In the genomic region with DNA sequence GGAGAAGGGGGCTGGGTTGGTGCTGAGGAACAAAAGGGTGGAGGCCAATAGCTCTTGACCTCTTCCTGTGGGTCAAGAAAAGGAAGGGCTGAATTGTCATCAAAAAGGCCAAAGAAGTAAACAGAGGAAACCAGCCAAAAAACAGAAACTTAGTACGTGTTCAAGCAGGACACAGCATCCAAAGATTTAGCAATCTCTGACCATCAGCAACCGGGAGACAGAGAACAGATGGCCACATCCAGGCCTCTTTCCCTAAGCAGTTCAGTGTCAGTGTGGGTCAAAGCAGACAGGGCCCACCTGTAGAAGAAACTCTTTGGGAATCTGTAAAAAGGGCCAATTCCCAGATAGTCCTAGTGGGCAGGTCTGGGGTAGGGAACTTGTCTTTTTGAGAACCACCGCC, we compare ENCODE assay signal across 21 cellular contexts. TPM values are rescaled to one million over a fixed set of nuclear protein-coding genes. Genes with fewer than 3 reads are reported as not detected.
A peak's percentile ranks its signal among the peaks of the same experiment; 100 is the strongest.
DNase-seq lines count a peak whose midpoint lies in the region; ATAC-seq and TF ChIP-seq lines count a peak whose summit lies in the region.
"Had no signal": no experiment of that assay in that cellular context is flagged by ENCODE, and none has a peak within 500 bp of the region (broad histone marks: within the 10 kb centered on the region; RNA-seq: fewer than 3 reads in every experiment).

No MANE protein-coding gene starts in this region.

- H2AFZ ChIP-seq in IMR-90 (replicated peaks; ENCODE audit: low read length, poor library complexity) = no peak overlapping the region
- no peak overlapping the region for H2AFZ ChIP-seq in neuronal stem cell (ENCODE audit: low read length)

- H3K23ac ChIP-seq in IMR-90 (ENCODE audit: low read depth, low read length) = no peak overlapping the region
- no peak overlapping the region for H3K23ac ChIP-seq in neuronal stem cell (ENCODE audit: low read depth, low read length, poor library complexity)

- no peak for ATAC-seq in IMR-90 (ENCODE audit: low read depth)
- no peak for ATAC-seq in naive thymus-derived CD8-positive, alpha-beta T cell
- ATAC-seq: esophagus mucosa had no signal

- H3K36me3 ChIP-seq in CD4-positive, alpha-beta memory T cell (ENCODE audit: insufficient read depth, low read length) = peaks cover 47% of the 10 kb centered on the region
- H3K36me3 ChIP-seq in IMR-90 (ENCODE audit: control insufficient read depth, insufficient read depth, low read length) (peaks cover 50% of the 10 kb centered on the region), esophagus muscularis mucosa (peaks cover 49 to 68% (median 62%) of the 10 kb centered on the region in 4 donors), neuronal stem cell (replicated peaks in 1 of 2; ENCODE audit: control insufficient read depth in 2 of 2, insufficient read depth in 2 of 2, low read length in 2 of 2) (peaks cover 15 to 60% of the 10 kb centered on the region in 2 donors)

- POLR2A ChIA-PET in CD4-positive, alpha-beta memory T cell (lab: Charles Lee; ENCODE audit: partially characterized antibody) = no interaction called here
- POLR2A ChIA-PET in IMR-90 (lab: Charles Lee; ENCODE audit: unreplicated experiment) = no interaction called here
- POLR2A ChIA-PET in naive thymus-derived CD8-positive, alpha-beta T cell (lab: Charles Lee) = no interaction called here

- H3K79me1 ChIP-seq in IMR-90 (ENCODE audit: low read depth in 1 of 2, low read length in 2 of 2) (peaks cover 15 to 22% of the 10 kb centered on the region in 2 experiments), neuronal stem cell (ENCODE audit: low read depth, low read length) (no peaks in the 10 kb centered on the region)

- H3K4me3 ChIP-seq in CD4-positive, alpha-beta memory T cell (ENCODE audit: low read length in 2 of 2) = no peak overlapping the region
- no peak overlapping the region for H3K4me3 ChIP-seq in IMR-90 (ENCODE audit: insufficient read depth, low read depth, low read length)
- H3K4me3 ChIP-seq in esophagus muscularis mucosa = no peak overlapping the region
- no peak overlapping the region for H3K4me3 ChIP-seq in neuronal stem cell (ENCODE audit: low read length in 2 of 2)

- no peak overlapping the region for H2BK12ac ChIP-seq in neuronal stem cell (ENCODE audit: low read length)

- dilution Hi-C loops in IMR-90 (cut with HindIII; ENCODE audit: low sequenced_read_pairs, unreplicated experiment) = no loop called here

- CTCF ChIA-PET in CD4-positive, alpha-beta memory T cell (lab: Charles Lee; ENCODE audit: partially characterized antibody) = no interaction called here
- CTCF ChIA-PET in IMR-90 (lab: Yijun Ruan, JAX) = no interaction called here

- H2BK15ac ChIP-seq in IMR-90 (ENCODE audit: low read depth, low read length) (no peak overlapping the region), neuronal stem cell (ENCODE audit: low read length) (no peak overlapping the region)

- peaks cover 14% of the 10 kb centered on the region for H3K9me1 ChIP-seq in IMR-90 (ENCODE audit: insufficient read depth, low read length)

- H4K8ac ChIP-seq in IMR-90 (ENCODE audit: low read depth in 2 of 2, low read length in 2 of 2) (no peak overlapping the region), neuronal stem cell (ENCODE audit: low read depth, low read length) (no peak overlapping the region)

- H3K4me2 ChIP-seq in IMR-90 (ENCODE audit: low read depth, low read length) (no peak overlapping the region; the same call in 1 of the 2 replicates), neuronal stem cell (ENCODE audit: insufficient read depth, low read length, poor library complexity, severe bottlenecking) (no peak overlapping the region)

- H3K9me3 ChIP-seq in CD4-positive, alpha-beta memory T cell (ENCODE audit: control insufficient read depth in 1 of 2, low read length in 2 of 2) = no peaks in the 10 kb centered on the region
- H3K9me3 ChIP-seq in IMR-90 (ENCODE audit: control insufficient read depth, insufficient read depth, low read length) (no peaks in the 10 kb centered on the region), esophagus muscularis mucosa (no peaks in the 10 kb centered on the region), neuronal stem cell (replicated peaks in 1 of 2; ENCODE audit: control insufficient read depth in 2 of 2, insufficient read depth in 1 of 2, low read depth in 1 of 2, low read length in 2 of 2) (no peaks in the 10 kb centered on the region)

- in situ Hi-C loops in IMR-90 (cut with MboI; ENCODE audit: low sequenced_read_pairs) = no loop called here

- H2AK9ac ChIP-seq in IMR-90 (replicated peaks; ENCODE audit: low read depth, low read length, poor library complexity) = no peak overlapping the region

- peak overlapping the region in 2 of 7 donors; percentile 48 to 65 for H3K27ac Mint-ChIP-seq in CD4-positive, alpha-beta memory T cell
- peak overlapping the region in 5 of 10 donors; percentile 32 to 68 (median 56) for H3K27ac Mint-ChIP-seq in naive thymus-derived CD8-positive, alpha-beta T cell
- H3K27ac Mint-ChIP-seq in activated T-helper 2 cell treated with anti-CD3 and anti-CD28 coated beads, Interferon-gamma antibody, Interleukin-2, Interleukin-4, amounts not matched to agents 10 μg/mL and 5 μg/mL and 100 μg/mL, durations not matched to agents 14 hours and 24 hours and 36 hours = no peak overlapping the region
- H3K27ac Mint-ChIP-seq: nephron progenitor cell had no signal

- H2AK5ac ChIP-seq in IMR-90 (ENCODE audit: low read depth, low read length) (0 out of 2 replicates have a peak overlapping the region, but pooled peaks have one; percentile 68), neuronal stem cell (ENCODE audit: low read depth, low read length) (no peak overlapping the region)

- 55% methylated on average over 2 of the region's 3 CpGs; no CpG with 5 or more reads in 1 of the 2 experiments for WGBS in IMR-90 (ENCODE audit: extremely low coverage in 2 of 2, insufficient read length in 1 of 2), 2 experiments
- WGBS in esophagus muscularis mucosa = 55% methylated on average over 3 of the region's 3 CpGs
- WGBS in neuronal stem cell (ENCODE audit: extremely low coverage in 2 of 2, insufficient read length in 2 of 2, insufficient replicate concordance in 1 of 2), 2 donors = no CpG with 5 or more reads among the region's 3 CpGs

- no peak for TF ChIP-seq RAD21 in IMR-90 (IDR thresholded peaks at IDR 0.05; ENCODE audit: low read length)

- no peak for TF ChIP-seq EP300 in esophagus muscularis mucosa (IDR thresholded peaks at IDR 0.05)

- no peak overlapping the region; the same call in 1 of the 2 replicates for H3K18ac ChIP-seq in IMR-90 (ENCODE audit: low read depth, low read length)
- H3K18ac ChIP-seq in neuronal stem cell (ENCODE audit: low read length) = no peak overlapping the region

- no peak overlapping the region for H3K14ac ChIP-seq in IMR-90 (replicated peaks; ENCODE audit: low read depth, low read length)
- no peak overlapping the region for H3K14ac ChIP-seq in neuronal stem cell (ENCODE audit: low read length)

- H3K4me1 Mint-ChIP-seq in CD4-positive, alpha-beta memory T cell = peaks cover 11 to 36% (median 22%) of the 10 kb centered on the region in 4 donors
- H3K4me1 Mint-ChIP-seq in naive thymus-derived CD8-positive, alpha-beta T cell = peaks cover 7 to 38% (median 23%) of the 10 kb centered on the region in 4 donors
- H3K4me1 Mint-ChIP-seq in activated T-helper 2 cell treated with anti-CD3 and anti-CD28 coated beads, Interferon-gamma antibody, Interleukin-2, Interleukin-4, amounts not matched to agents 10 μg/mL and 5 μg/mL and 100 μg/mL, durations not matched to agents 14 hours and 24 hours and 36 hours (ENCODE audit: low read depth) = peaks cover 7% of the 10 kb centered on the region

- no peaks in the 10 kb centered on the region for H3K27me3 ChIP-seq in CD4-positive, alpha-beta memory T cell (ENCODE audit: insufficient read depth, low read length)
- H3K27me3 ChIP-seq in IMR-90 (ENCODE audit: control insufficient read depth, insufficient read depth, low read length) = no peaks in the 10 kb centered on the region
- no peaks in the 10 kb centered on the region for H3K27me3 ChIP-seq in esophagus muscularis mucosa
- no peaks in the 10 kb centered on the region for H3K27me3 ChIP-seq in neuronal stem cell (ENCODE audit: control insufficient read depth in 3 of 3, insufficient read depth in 3 of 3, low read depth in 1 of 3, low read length in 3 of 3)

- intact Hi-C loops in CD4-positive, alpha-beta memory T cell (cut with micrococcal nuclease) = loop anchor here (5.0 kb wide), 4 partner anchors 88 to 1113 kb away; a partner anchor contains a TSS
- intact Hi-C loops in IMR-90 (cut with micrococcal nuclease) = loop anchor here (5.0 kb wide), 1 partner anchor 208 kb away; a partner anchor contains a TSS
- intact Hi-C loops in esophagus muscularis mucosa (cut with DNase I) = loop anchor here (5.0 to 10.0 kb wide), 2 partner anchors 88 to 210 kb away; a partner anchor contains a TSS
- intact Hi-C loops in activated T-helper 2 cell treated with anti-CD3 and anti-CD28 coated beads, Interferon-gamma antibody, Interleukin-2, Interleukin-4, amounts not matched to agents 10 μg/mL and 5 μg/mL and 100 μg/mL, durations not matched to agents 14 hours and 24 hours and 36 hours (cut with micrococcal nuclease) = loop anchor here (5.0 kb wide), 2 partner anchors 1113 to 1168 kb away; a partner anchor contains a TSS

- DNase-seq in CD4-positive, alpha-beta memory T cell = no peak
- DNase-seq in IMR-90 (no peak), esophagus muscularis mucosa (ENCODE audit: extremely low spot score) (no peak), neuronal stem cell (ENCODE audit: low spot score) (no peak), H4 (ENCODE audit: low spot score) (no peak)
- DNase-seq in naive thymus-derived CD8-positive, alpha-beta T cell = no peak
- DNase-seq in activated T-helper 2 cell treated with anti-CD3 and anti-CD28 coated beads, Interferon-gamma antibody, Interleukin-2, Interleukin-4, amounts not matched to agents 10 μg/mL and 5 μg/mL and 100 μg/mL, durations not matched to agents 14 hours and 24 hours and 36 hours (ENCODE audit: low spot score) = no peak
- DNase-seq: activated CD4-positive, alpha-beta T cell treated with anti-CD3 and anti-CD28 coated beads, Interleukin-2, amount 50 U/mL, for 48 hours; activated CD4-positive, CD25-positive, alpha-beta regulatory T cell; activated naive CD4-positive, alpha-beta T cell treated with anti-CD3 and anti-CD28 coated beads, Interleukin-2, amount 50 U/mL, for 16 hours; DMS79; effector CD4-positive, alpha-beta T cell; KG1; NCI-H1694 treated with DMSO at 0.1 percent for 48 hours; NCI-H526 treated with DMSO at 0.1 percent for 48 hours; nephron progenitor cell had no signal

- H3K27ac ChIP-seq in CD4-positive, alpha-beta memory T cell (ENCODE audit: low read depth, low read length) = no peak overlapping the region
- H3K27ac ChIP-seq in IMR-90 (ENCODE audit: insufficient read depth, low read length) (peak overlapping the region; percentile 85), esophagus muscularis mucosa (replicated peaks in 1 of 4) (peak overlapping the region in 3 of 4 donors; percentile 19 to 60 (median 31)), neuronal stem cell (replicated peaks; ENCODE audit: low read length) (no peak overlapping the region)

- peak overlapping the region in 5 of 8 donors; percentile 39 to 78 (median 60) for H3K4me3 Mint-ChIP-seq in CD4-positive, alpha-beta memory T cell
- peak overlapping the region in 6 of 10 donors; percentile 12 to 45 (median 22) for H3K4me3 Mint-ChIP-seq in naive thymus-derived CD8-positive, alpha-beta T cell
- H3K4me3 Mint-ChIP-seq in activated T-helper 2 cell treated with anti-CD3 and anti-CD28 coated beads, Interferon-gamma antibody, Interleukin-2, Interleukin-4, amounts not matched to agents 10 μg/mL and 5 μg/mL and 100 μg/mL, durations not matched to agents 14 hours and 24 hours and 36 hours (ENCODE audit: low read depth) = no peak overlapping the region
- H3K4me3 Mint-ChIP-seq: nephron progenitor cell had no signal

- TF ChIP-seq POLR2A in IMR-90 (IDR thresholded peaks at IDR 0.05; ENCODE audit: low read depth, low read length) (no peak), esophagus muscularis mucosa (IDR thresholded peaks at IDR 0.05; ENCODE audit: low read depth) (no peak)

- no peak overlapping the region for H2BK20ac ChIP-seq in IMR-90 (ENCODE audit: low read depth, low read length)

- H4K91ac ChIP-seq in IMR-90 (ENCODE audit: insufficient read depth, low read depth, low read length) (no peak overlapping the region), neuronal stem cell (ENCODE audit: low read depth, low read length, poor library complexity) (no peak overlapping the region)

- H3K4ac ChIP-seq in IMR-90 (ENCODE audit: low read depth, low read length) (no peak overlapping the region), neuronal stem cell (ENCODE audit: low read length) (no peak overlapping the region)

- BruUV-seq in IMR-90 (replicated peaks; lab: Mats Ljungman, UMichigan) = no TSS peak

- no peaks in the 10 kb centered on the region for H3K9me3 Mint-ChIP-seq in CD4-positive, alpha-beta memory T cell
- no peaks in the 10 kb centered on the region for H3K9me3 Mint-ChIP-seq in naive thymus-derived CD8-positive, alpha-beta T cell
- no peaks in the 10 kb centered on the region for H3K9me3 Mint-ChIP-seq in activated T-helper 2 cell treated with anti-CD3 and anti-CD28 coated beads, Interferon-gamma antibody, Interleukin-2, Interleukin-4, amounts not matched to agents 10 μg/mL and 5 μg/mL and 100 μg/mL, durations not matched to agents 14 hours and 24 hours and 36 hours

- H4K5ac ChIP-seq in IMR-90 (ENCODE audit: low read depth, low read length) = no peak overlapping the region; the same call in 1 of the 2 replicates

- no peak overlapping the region for H3K56ac ChIP-seq in IMR-90 (ENCODE audit: extremely low read depth, insufficient read depth, low read length)

- TF ChIP-seq CTCF in IMR-90 (conservative IDR thresholded peaks at IDR 0.05; ENCODE audit: low read depth, low read length) (no peak), esophagus muscularis mucosa (IDR thresholded peaks at IDR 0.05) (no peak)

- peaks cover 38 to 62% of the 10 kb centered on the region in 2 donors for H3K36me3 Mint-ChIP-seq in CD4-positive, alpha-beta memory T cell
- peaks cover 0 to 52% (median 10%) of the 10 kb centered on the region in 3 donors for H3K36me3 Mint-ChIP-seq in naive thymus-derived CD8-positive, alpha-beta T cell
- peaks cover 49% of the 10 kb centered on the region for H3K36me3 Mint-ChIP-seq in activated T-helper 2 cell treated with anti-CD3 and anti-CD28 coated beads, Interferon-gamma antibody, Interleukin-2, Interleukin-4, amounts not matched to agents 10 μg/mL and 5 μg/mL and 100 μg/mL, durations not matched to agents 14 hours and 24 hours and 36 hours (ENCODE audit: low read depth)

- H4K20me1 ChIP-seq in IMR-90 (ENCODE audit: insufficient read depth, low read length) = no peaks in the 10 kb centered on the region

- H2BK5ac ChIP-seq in IMR-90 (ENCODE audit: low read depth, low read length, poor library complexity, severe bottlenecking) (no peak overlapping the region), neuronal stem cell (ENCODE audit: low read length) (no peak overlapping the region)

- no peak overlapping the region for H2BK120ac ChIP-seq in IMR-90 (ENCODE audit: low read depth, low read length)
- no peak overlapping the region for H2BK120ac ChIP-seq in neuronal stem cell (ENCODE audit: low read depth, low read length)

- H3K4me1 ChIP-seq in CD4-positive, alpha-beta memory T cell (ENCODE audit: insufficient read depth, low read length) = peaks cover 22% of the 10 kb centered on the region
- H3K4me1 ChIP-seq in IMR-90 (ENCODE audit: control insufficient read depth, insufficient read depth, low read length) (peaks cover 28% of the 10 kb centered on the region), esophagus muscularis mucosa (peaks cover 26 to 38% (median 30%) of the 10 kb centered on the region in 4 donors), neuronal stem cell (ENCODE audit: control insufficient read depth in 2 of 2, insufficient read depth in 1 of 2, low read depth in 1 of 2, low read length in 2 of 2) (peaks cover 5 to 8% of the 10 kb centered on the region in 2 donors)

- H3K9ac ChIP-seq in IMR-90 (ENCODE audit: low read depth, low read length) = no peak overlapping the region
- H3K9ac ChIP-seq in neuronal stem cell (ENCODE audit: low read depth, low read length, poor library complexity) = no peak overlapping the region

- no peaks in the 10 kb centered on the region for H3K27me3 Mint-ChIP-seq in CD4-positive, alpha-beta memory T cell
- no peaks in the 10 kb centered on the region for H3K27me3 Mint-ChIP-seq in naive thymus-derived CD8-positive, alpha-beta T cell
- H3K27me3 Mint-ChIP-seq in activated T-helper 2 cell treated with anti-CD3 and anti-CD28 coated beads, Interferon-gamma antibody, Interleukin-2, Interleukin-4, amounts not matched to agents 10 μg/mL and 5 μg/mL and 100 μg/mL, durations not matched to agents 14 hours and 24 hours and 36 hours (ENCODE audit: low read depth) = no peaks in the 10 kb centered on the region

RNA-seq across cellular contexts. Expression of a gene that starts 2.8 kb away (rescaled TPM):
- total RNA-seq in CD4-positive, alpha-beta memory T cell = 10 to 100 TPM; 70.4 to 75.9 TPM
- 10 to 100 TPM; 57.8 to 73.3 TPM for polyA plus RNA-seq in CD4-positive, alpha-beta memory T cell
- 74.7 and 89.4 TPM in 2 replicates for total RNA-seq in IMR-90 (2012; rRNA removed)
- 74.2 and 75.1 TPM in 2 replicates for polyA plus RNA-seq in IMR-90 (2012; rRNA removed)
- polyA plus RNA-seq in IMR-90 (2012; cell fraction: cytosol; rRNA removed) = 40.9 and 81.3 TPM in 2 replicates
- 134 and 230 TPM in 2 replicates for polyA plus RNA-seq in IMR-90 (2012; cell fraction: nucleus; rRNA removed; ENCODE audit: low replicate concordance)
- total RNA-seq in esophagus muscularis mucosa = 100 to 1,000 TPM in 1 of 4 donors, 10 to 100 TPM in 3; 44.9 to 102 (median 61.6) TPM
- total RNA-seq in naive thymus-derived CD8-positive, alpha-beta T cell = 10 to 100 TPM; 81.9 to 89.1 TPM
- 10 to 100 TPM; 51.2 to 62.6 (median 53.1) TPM for polyA plus RNA-seq in naive thymus-derived CD8-positive, alpha-beta T cell
- polyA plus RNA-seq in neuronal stem cell (2013, experiment 1 of 2) = 35.4 TPM
- polyA plus RNA-seq in neuronal stem cell (2013, experiment 2 of 2) = 35.1 TPM
- 79.9 and 87.7 TPM in 2 replicates for total RNA-seq in H4 (2014; rRNA removed; shearing (Covaris generic))
- 117 and 120 TPM in 2 replicates for total RNA-seq in activated T-helper 2 cell treated with anti-CD3 and anti-CD28 coated beads, Interferon-gamma antibody, Interleukin-2, Interleukin-4, amounts not matched to agents 10 μg/mL and 5 μg/mL and 100 μg/mL, durations not matched to agents 14 hours and 24 hours and 36 hours

RNA-seq across cellular contexts. Expression of a gene that starts 33.3 kb away (rescaled TPM):
- total RNA-seq in CD4-positive, alpha-beta memory T cell = not detected
- not detected for polyA plus RNA-seq in CD4-positive, alpha-beta memory T cell
- total RNA-seq in IMR-90 (2012; rRNA removed) = 3.3 and 4.3 TPM in 2 replicates
- 4.0 and 4.9 TPM in 2 replicates for polyA plus RNA-seq in IMR-90 (2012; rRNA removed)
- polyA plus RNA-seq in IMR-90 (2012; cell fraction: cytosol; rRNA removed) = 3.4 and 4.1 TPM in 2 replicates
- 3.2 TPM in 2 replicates for polyA plus RNA-seq in IMR-90 (2012; cell fraction: nucleus; rRNA removed; ENCODE audit: low replicate concordance)
- over 10,000 TPM; 19,781 to 23,770 (median 22,752) TPM for total RNA-seq in esophagus muscularis mucosa
- not detected for total RNA-seq in naive thymus-derived CD8-positive, alpha-beta T cell
- not detected for polyA plus RNA-seq in naive thymus-derived CD8-positive, alpha-beta T cell
- 0.24 TPM for polyA plus RNA-seq in neuronal stem cell (2013, experiment 1 of 2)
- 0.39 TPM for polyA plus RNA-seq in neuronal stem cell (2013, experiment 2 of 2)
- total RNA-seq in H4 (2014; rRNA removed; shearing (Covaris generic)) = 0.68 and 1.2 TPM in 2 replicates
- not detected in 2 replicates for total RNA-seq in activated T-helper 2 cell treated with anti-CD3 and anti-CD28 coated beads, Interferon-gamma antibody, Interleukin-2, Interleukin-4, amounts not matched to agents 10 μg/mL and 5 μg/mL and 100 μg/mL, durations not matched to agents 14 hours and 24 hours and 36 hours
- total RNA-seq: HT1080 had no signal

RNA-seq across cellular contexts. Expression of a gene that starts 49.8 kb away (rescaled TPM):
- 1 to 10 TPM; 8.8 to 9.0 TPM for total RNA-seq in CD4-positive, alpha-beta memory T cell
- polyA plus RNA-seq in CD4-positive, alpha-beta memory T cell = under 1 TPM; 0.15 to 0.20 TPM
- total RNA-seq in IMR-90 (2012; rRNA removed) = 6.8 and 7.8 TPM in 2 replicates
- 81.6 and 109 TPM in 2 replicates for polyA plus RNA-seq in IMR-90 (2012; rRNA removed)
- polyA plus RNA-seq in IMR-90 (2012; cell fraction: cytosol; rRNA removed) = 37.7 and 53.1 TPM in 2 replicates
- 492 and 808 TPM in 2 replicates for polyA plus RNA-seq in IMR-90 (2012; cell fraction: nucleus; rRNA removed; ENCODE audit: low replicate concordance)
- 100 to 1,000 TPM; 115 to 251 (median 180) TPM for total RNA-seq in esophagus muscularis mucosa
- total RNA-seq in naive thymus-derived CD8-positive, alpha-beta T cell = 10 to 100 TPM; 20.3 to 22.5 TPM
- polyA plus RNA-seq in naive thymus-derived CD8-positive, alpha-beta T cell = 1 to 10 TPM; 1.6 to 3.0 (median 2.7) TPM
- polyA plus RNA-seq in neuronal stem cell (2013, experiment 1 of 2) = 24.0 TPM
- 23.9 TPM for polyA plus RNA-seq in neuronal stem cell (2013, experiment 2 of 2)
- total RNA-seq in H4 (2014; rRNA removed; shearing (Covaris generic)) = 2.5 and 3.7 TPM in 2 replicates
- total RNA-seq in activated T-helper 2 cell treated with anti-CD3 and anti-CD28 coated beads, Interferon-gamma antibody, Interleukin-2, Interleukin-4, amounts not matched to agents 10 μg/mL and 5 μg/mL and 100 μg/mL, durations not matched to agents 14 hours and 24 hours and 36 hours = not detected in 2 replicates

RNA-seq across cellular contexts. Expression of a gene that starts 52.3 kb away (rescaled TPM):
- total RNA-seq in CD4-positive, alpha-beta memory T cell = not detected
- not detected for polyA plus RNA-seq in CD4-positive, alpha-beta memory T cell
- not detected in 2 replicates for total RNA-seq in IMR-90 (2012; rRNA removed)
- not detected in 2 replicates for polyA plus RNA-seq in IMR-90 (2012; rRNA removed)
- not detected in 2 replicates for polyA plus RNA-seq in IMR-90 (2012; cell fraction: cytosol; rRNA removed)
- polyA plus RNA-seq in IMR-90 (2012; cell fraction: nucleus; rRNA removed; ENCODE audit: low replicate concordance) = not detected in 2 replicates
- total RNA-seq in esophagus muscularis mucosa = not detected
- total RNA-seq in naive thymus-derived CD8-positive, alpha-beta T cell = not detected
- not detected for polyA plus RNA-seq in naive thymus-derived CD8-positive, alpha-beta T cell
- polyA plus RNA-seq in neuronal stem cell (2013, experiment 1 of 2) = not detected
- polyA plus RNA-seq in neuronal stem cell (2013, experiment 2 of 2) = not detected
- not detected in 2 replicates for total RNA-seq in H4 (2014; rRNA removed; shearing (Covaris generic))
- total RNA-seq in activated T-helper 2 cell treated with anti-CD3 and anti-CD28 coated beads, Interferon-gamma antibody, Interleukin-2, Interleukin-4, amounts not matched to agents 10 μg/mL and 5 μg/mL and 100 μg/mL, durations not matched to agents 14 hours and 24 hours and 36 hours = not detected in 2 replicates
- total RNA-seq: esophagus mucosa, HT1080, mesenteric fat pad, posterior vena cava, RPMI7951 had no signal

Comparison
In these comparisons a context has a peak if more than half of its experiments do, and no peak if none do; other contexts are left out.
1. H3K27ac ChIP-seq: peak in IMR-90 (single experiment) and esophagus muscularis mucosa (3 of 4); none in CD4-positive, alpha-beta memory T cell (single experiment) and neuronal stem cell (single experiment).
2. RNA of a gene that starts 33.3 kb away (total RNA-seq): 19,781 to 23,770 TPM in esophagus muscularis mucosa; 3.3 to 4.3 TPM in IMR-90, 0.68 to 1.2 TPM in H4, not detected in CD4-positive, alpha-beta memory T cell, not detected in naive thymus-derived CD8-positive, alpha-beta T cell and not detected in activated T-helper 2 cell treated with anti-CD3 and anti-CD28 coated beads, Interferon-gamma antibody, Interleukin-2, Interleukin-4, amounts not matched to agents 10 μg/mL and 5 μg/mL and 100 μg/mL, durations not matched to agents 14 hours and 24 hours and 36 hours; every median in the first group is over 1,000 times any median in the second.
3. RNA of a gene that starts 49.8 kb away (total RNA-seq): 115 to 251 TPM in esophagus muscularis mucosa; 20.3 to 22.5 TPM in naive thymus-derived CD8-positive, alpha-beta T cell, 8.8 to 9.0 TPM in CD4-positive, alpha-beta memory T cell, 6.8 to 7.8 TPM in IMR-90, 2.5 to 3.7 TPM in H4 and not detected in activated T-helper 2 cell treated with anti-CD3 and anti-CD28 coated beads, Interferon-gamma antibody, Interleukin-2, Interleukin-4, amounts not matched to agents 10 μg/mL and 5 μg/mL and 100 μg/mL, durations not matched to agents 14 hours and 24 hours and 36 hours; every median in the first group is over 4 times any median in the second.